In the genomic region with DNA sequence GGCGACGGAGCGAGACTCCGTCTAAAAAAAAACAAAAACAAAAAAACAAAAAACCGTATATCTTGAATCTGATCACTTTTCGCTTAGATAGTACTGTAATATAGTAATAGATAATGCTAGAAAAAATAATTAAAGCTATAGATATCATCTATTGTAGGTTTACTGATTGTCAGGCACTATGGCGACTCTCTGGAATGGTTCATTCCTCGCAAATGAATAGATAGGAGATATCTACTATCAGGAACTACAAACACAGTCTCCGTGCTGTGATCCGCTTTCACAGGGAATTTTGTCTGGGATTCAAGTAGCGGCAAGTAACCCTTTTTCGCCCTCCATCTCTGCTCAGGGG, we compare ENCODE assay signal across 1 cellular context.
A peak's percentile ranks its signal among the peaks of the same experiment; 100 is the strongest.
TF ChIP-seq lines count a peak whose summit lies in the region.

No MANE protein-coding gene starts in this region.

TF ChIP-seq in GM12878, 131 proteins besides CTCF, POLR2A, EP300 and RAD21 (continued from another document):
- TF ChIP-seq, protein P1, sequence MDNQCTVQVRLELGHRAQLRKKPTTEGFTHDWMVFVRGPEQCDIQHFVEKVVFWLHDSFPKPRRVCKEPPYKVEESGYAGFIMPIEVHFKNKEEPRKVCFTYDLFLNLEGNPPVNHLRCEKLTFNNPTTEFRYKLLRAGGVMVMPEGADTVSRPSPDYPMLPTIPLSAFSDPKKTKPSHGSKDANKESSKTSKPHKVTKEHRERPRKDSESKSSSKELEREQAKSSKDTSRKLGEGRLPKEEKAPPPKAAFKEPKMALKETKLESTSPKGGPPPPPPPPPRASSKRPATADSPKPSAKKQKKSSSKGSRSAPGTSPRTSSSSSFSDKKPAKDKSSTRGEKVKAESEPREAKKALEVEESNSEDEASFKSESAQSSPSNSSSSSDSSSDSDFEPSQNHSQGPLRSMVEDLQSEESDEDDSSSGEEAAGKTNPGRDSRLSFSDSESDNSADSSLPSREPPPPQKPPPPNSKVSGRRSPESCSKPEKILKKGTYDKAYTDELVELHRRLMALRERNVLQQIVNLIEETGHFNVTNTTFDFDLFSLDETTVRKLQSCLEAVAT (IDR thresholded peaks at IDR 0.05) = peak; percentile 62
